Comparison of ENCODE assay signal across 7 cellular contexts in genomic region chr16:57486858-57487834, GRCh38. TPM values are rescaled to one million over a fixed set of nuclear protein-coding genes. Genes with fewer than 3 reads are reported as not detected.
A peak's percentile ranks its signal among the peaks of the same experiment; 100 is the strongest.
DNase-seq lines count a peak whose midpoint lies in the region; ATAC-seq and TF ChIP-seq lines count a peak whose summit lies in the region.

No MANE protein-coding gene starts in this region.

- peaks cover 4% of the 10 kb centered on the region for H3K27me3 Mint-ChIP-seq in activated B cell treated with CpG ODN at 0.5 μM for 24 hours

- intact Hi-C loops in activated B cell treated with CpG ODN at 0.5 μM for 24 hours (cut with micrococcal nuclease): loop anchor here (2.0 kb wide), 1 partner anchor 50 kb away; the partner anchor contains the start of gene CCDC102A

- H3K4me1 Mint-ChIP-seq in activated B cell treated with CpG ODN at 0.5 μM for 24 hours: peaks cover 16% of the 10 kb centered on the region

- H3K36me3 ChIP-seq in HAP-1 (replicated peaks) (no peaks in the 10 kb centered on the region), iPS-15b (ENCODE audit: control insufficient read depth, insufficient read depth, low read length) (no peaks in the 10 kb centered on the region), stomach smooth muscle (ENCODE audit: control insufficient read depth in 2 of 2, insufficient read depth in 2 of 2, low read length in 2 of 2) (no peaks in the 10 kb centered on the region)

- H3K9me3 ChIP-seq in HAP-1 (peaks cover 4% of the 10 kb centered on the region; the same call in 1 of the 2 replicates), iPS-15b (ENCODE audit: control insufficient read depth, insufficient read depth, low read length) (no peaks in the 10 kb centered on the region), stomach smooth muscle (ENCODE audit: control insufficient read depth in 2 of 2, low read length in 2 of 2) (no peaks in the 10 kb centered on the region)

- no peak for TF ChIP-seq CTCF in activated B cell treated with CpG ODN at 0.5 μM for 24 hours (IDR thresholded peaks at IDR 0.05)

- no peak overlapping the region for H3K27ac Mint-ChIP-seq in activated B cell treated with CpG ODN at 0.5 μM for 24 hours

- CTCF ChIA-PET in activated B cell treated with CpG ODN at 0.5 μM for 24 hours (lab: Charles Lee): interaction anchor here (1.2 to 1.3 kb wide), 2 partner anchors 31 to 32 kb away, joined by 3 to 6 read pairs; no protein-coding TSS in a partner anchor

- H3K9me3 Mint-ChIP-seq in activated B cell treated with CpG ODN at 0.5 μM for 24 hours: no peaks in the 10 kb centered on the region

- DNase-seq in HAP-1 (ENCODE audit: low spot score in 2 of 2) (no peak), activated B cell treated with CpG ODN at 0.5 μM for 24 hours (no peak), inferior parietal cortex (ENCODE audit: extremely low spot score) (no peak), cerebellar cortex (ENCODE audit: low spot score) (no peak)

- H3K9ac ChIP-seq in iPS-15b (ENCODE audit: low read depth, low read length) (no peak overlapping the region), stomach smooth muscle (ENCODE audit: low read length in 2 of 2) (peak overlapping the region; percentile 51 to 60)

- H3K4me3 Mint-ChIP-seq in activated B cell treated with CpG ODN at 0.5 μM for 24 hours: peak overlapping the region; percentile 77

- no peaks in the 10 kb centered on the region for H3K36me3 Mint-ChIP-seq in activated B cell treated with CpG ODN at 0.5 μM for 24 hours (ENCODE audit: low read depth)

- in situ Hi-C loops in HAP-1 (cut with MboI; ENCODE audit: low sequenced_read_pairs): no loop called here

- H3K4me3 ChIP-seq in HAP-1 (peak overlapping the region; percentile 6; the same call in 1 of the 2 replicates), iPS-15b (ENCODE audit: low read depth, low read length) (peak overlapping the region; percentile 37), stomach smooth muscle (ENCODE audit: low read length in 2 of 2) (peak overlapping the region; percentile 73 to 87)

- H3K4me1 ChIP-seq in HAP-1 (peaks cover 7% of the 10 kb centered on the region; the same call in 1 of the 2 replicates), iPS-15b (ENCODE audit: control insufficient read depth, insufficient read depth, low read length) (peaks cover 2% of the 10 kb centered on the region), stomach smooth muscle (ENCODE audit: control insufficient read depth, insufficient read depth, low read length) (peaks cover 22% of the 10 kb centered on the region)

- POLR2A ChIA-PET in activated B cell treated with CpG ODN at 0.5 μM for 24 hours (lab: Charles Lee): interaction anchor here (0.6 to 2.6 kb wide), 4 partner anchors 24 to 241 kb away, joined by 3 to 10 read pairs (median 5); partner anchors contain the start of genes CCDC102A and POLR2C

- ATAC-seq in activated B cell treated with CpG ODN at 0.5 μM for 24 hours (ENCODE audit: low read depth): no peak
- no peak for ATAC-seq in GM21619 (IDR thresholded peaks at IDR 0.05; ENCODE audit: unreplicated experiment)

- no peak overlapping the region for H3K27ac ChIP-seq in stomach smooth muscle (ENCODE audit: low read length)

- peaks cover 4% of the 10 kb centered on the region; the same call in 1 of the 2 replicates for H3K27me3 ChIP-seq in HAP-1 (ENCODE audit: low read depth)
- H3K27me3 ChIP-seq in iPS-15b (ENCODE audit: control insufficient read depth, insufficient read depth, low read length): peaks cover 17% of the 10 kb centered on the region
- no peaks in the 10 kb centered on the region for H3K27me3 ChIP-seq in stomach smooth muscle (ENCODE audit: control insufficient read depth in 1 of 2, insufficient read depth in 2 of 2, low read length in 2 of 2)

RNA-seq across cellular contexts. Expression of gene DOK4, which starts 0.9 kb away (rescaled TPM):
- total RNA-seq in activated B cell treated with CpG ODN at 0.5 μM for 24 hours: 0.66 and 0.73 TPM in 2 replicates

RNA-seq across cellular contexts. Expression of gene POLR2C, which starts 24.7 kb away (rescaled TPM):
- total RNA-seq in activated B cell treated with CpG ODN at 0.5 μM for 24 hours: 52.2 and 56.6 TPM in 2 replicates

RNA-seq across cellular contexts. Expression of gene COQ9, which starts 39.9 kb away (rescaled TPM):
- 30.4 and 34.1 TPM in 2 replicates for total RNA-seq in activated B cell treated with CpG ODN at 0.5 μM for 24 hours

RNA-seq across cellular contexts. Expression of gene CIAPIN1, which starts 40.0 kb away (rescaled TPM):
- total RNA-seq in activated B cell treated with CpG ODN at 0.5 μM for 24 hours: 47.1 and 52.3 TPM in 2 replicates

RNA-seq across cellular contexts. Expression of gene CCDC102A, which starts 49.2 kb away (rescaled TPM):
- total RNA-seq in activated B cell treated with CpG ODN at 0.5 μM for 24 hours: 15.5 TPM in 2 replicates

Comparison
In these comparisons a context has a peak if more than half of its experiments do, and no peak if none do; other contexts are left out.
1. H3K4me3 ChIP-seq: peak in every context shown above with its lines; median percentile 80 in stomach smooth muscle; 37 in iPS-15b; 6 in HAP-1.